ENCODE assay signal across 1 cellular context in genomic region chr22:19873138-19873959, GRCh38.
TF ChIP-seq lines count a peak whose summit lies in the region.

No MANE protein-coding gene starts in this region.

TF ChIP-seq in HEK293, 187 proteins besides CTCF, POLR2A, EP300 and RAD21 (continued from another document):
- peak; percentile 94 for TF ChIP-seq EGR2 (tag by site-specific recombination; IDR thresholded peaks at IDR 0.05; ENCODE audit: low read depth)
- TF ChIP-seq ZNF175 (tag by site-specific recombination; IDR thresholded peaks at IDR 0.05) = no peak
- TF ChIP-seq ZNF341 (tag by site-specific recombination; IDR thresholded peaks at IDR 0.05; ENCODE audit: low read depth) = no peak
- TF ChIP-seq ZFHX2 (tag by site-specific recombination; conservative IDR thresholded peaks at IDR 0.05) = peak; percentile 97
- TF ChIP-seq ZNF530 (tag by site-specific recombination; IDR thresholded peaks at IDR 0.05; ENCODE audit: low read depth) = no peak
- no peak for TF ChIP-seq ZNF214 (tag by site-specific recombination; IDR thresholded peaks at IDR 0.05; ENCODE audit: borderline replicate concordance)
- TF ChIP-seq ZNF529 (tag by site-specific recombination; IDR thresholded peaks at IDR 0.05; ENCODE audit: insufficient replicate concordance) = no peak
- TF ChIP-seq ZNF843 (tag by site-specific recombination; IDR thresholded peaks at IDR 0.05) = no peak
- no peak for TF ChIP-seq ZNF785 (tag by site-specific recombination; IDR thresholded peaks at IDR 0.05)
